In genomic region chr2:186594001-186594722, GRCh38 we compare ENCODE assay signal across 20 cellular contexts. TPM values are rescaled to one million over a fixed set of nuclear protein-coding genes. Genes with fewer than 3 reads are reported as not detected.
DNase-seq lines count a peak whose midpoint lies in the region; ATAC-seq, FAIRE-seq and TF ChIP-seq lines count a peak whose summit lies in the region.
"Had no signal": no experiment of that assay in that cellular context is flagged by ENCODE, and none has a peak within 500 bp of the region (broad histone marks: within the 10 kb centered on the region; RNA-seq: fewer than 3 reads in every experiment).

No MANE protein-coding gene starts in this region.

- no peak for TF ChIP-seq RAD21 in A549 (conservative IDR thresholded peaks at IDR 0.05 in 1 of 2, IDR thresholded peaks at IDR 0.05 in 1 of 2)

- TF ChIP-seq POLR2A in A549 (IDR thresholded peaks at IDR 0.05; ENCODE audit: low read length), result no peak

- no peak overlapping the region for H3K4me3 Mint-ChIP-seq in T-helper 17 cell
- H3K4me3 Mint-ChIP-seq: activated naive CD8-positive, alpha-beta T cell treated with anti-CD3 and anti-CD28 coated beads, Interleukin-2, amount 50 U/mL, for 24 hours; T-cell had no signal

- H3K36me3 Mint-ChIP-seq in T-helper 17 cell (ENCODE audit: low read depth), result peaks cover 5% of the 10 kb centered on the region
- H3K36me3 Mint-ChIP-seq: T-cell had no signal

- FAIRE-seq in A549 (lab: Jason Lieb, UNC), result no peak
- FAIRE-seq: bronchial epithelial cell had no signal

- no peaks in the 10 kb centered on the region for H3K27me3 ChIP-seq in hepatocyte

- H4K20me1 ChIP-seq in hepatocyte (ENCODE audit: insufficient read depth, poor library complexity, severe bottlenecking), result peaks cover 23% of the 10 kb centered on the region

- WGBS in A549 (ENCODE audit: missing lambda C conversion rate), result 59% methylated on average over 4 of the region's 4 CpGs
- 82% methylated on average over 4 of the region's 4 CpGs for WGBS in hepatocyte (ENCODE audit: low lambda C conversion rate, missing lambda C conversion rate)

- H3K27ac ChIP-seq in A549 (0 out of 6 replicates have a peak overlapping the region, but pooled peaks of 1 of the 2 experiments have one; percentile 9), hepatocyte (no peak overlapping the region)

- no peaks in the 10 kb centered on the region for H3K36me3 ChIP-seq in hepatocyte (replicated peaks; ENCODE audit: insufficient read depth, low read depth)

- no peak overlapping the region for H2AFZ ChIP-seq in hepatocyte

- peak overlapping the region; percentile 43 for H3K27ac Mint-ChIP-seq in T-helper 17 cell
- H3K27ac Mint-ChIP-seq: activated naive CD8-positive, alpha-beta T cell treated with anti-CD3 and anti-CD28 coated beads, Interleukin-2, amount 50 U/mL, for 24 hours; T-cell had no signal

- POLR2A ChIA-PET in A549 (lab: Yijun Ruan, JAX), result interaction anchor here (1.0 to 1.4 kb wide), 2 partner anchors 11 to 19 kb away, joined by 3 read pairs; no protein-coding TSS in a partner anchor

- H3K4me1 Mint-ChIP-seq in T-helper 17 cell, result peaks cover 27% of the 10 kb centered on the region

- no peak for TF ChIP-seq CTCF in A549 (IDR thresholded peaks at IDR 0.05)
- TF ChIP-seq CTCF in hepatocyte (IDR thresholded peaks at IDR 0.05; ENCODE audit: poor library complexity), result no peak

- H3K4me1 ChIP-seq in A549 (peaks cover 74% of the 10 kb centered on the region), hepatocyte (ENCODE audit: insufficient read depth) (peaks cover under 1% of the 10 kb centered on the region)

- H3K4me3 ChIP-seq in A549 (no peak overlapping the region), hepatocyte (no peak overlapping the region)

- no peak for DNase-seq in A549 (ENCODE audit: low read depth in 1 of 2, low spot score in 1 of 2)
- no peak for DNase-seq in T-helper 17 cell
- DNase-seq in hepatocyte (ENCODE audit: low spot score), result no peak
- peak; percentile 63 for DNase-seq in putamen (ENCODE audit: low spot score)
- no peak for DNase-seq in HK-2 (ENCODE audit: unreplicated experiment)
- no peak for DNase-seq in C1 segment of cervical spinal cord (lab: John Stamatoyannopoulos, UW)
- no peak for DNase-seq in NCI-H2227 (lab: John Stamatoyannopoulos, UW; ENCODE audit: unreplicated experiment)
- no peak for DNase-seq in cerebellum (ENCODE audit: low spot score)
- DNase-seq: activated CD4-positive, alpha-beta T cell treated with anti-CD3 and anti-CD28 coated beads, Interleukin-2, amount 50 U/mL, for 1 hour; activated CD8-positive, alpha-beta memory T cell treated with anti-CD3 and anti-CD28 coated beads, Interleukin-2, amount 50 U/mL, for 4 hours; activated naive CD8-positive, alpha-beta T cell treated with anti-CD3 and anti-CD28 coated beads, Interleukin-2, amount 50 U/mL, for 24 hours; DMS53; effector memory CD4-positive, alpha-beta T cell; H7; islet precursor cell; NCI-H524 treated with DMSO at 0.1 percent for 48 hours; stimulated activated CD4-positive, alpha-beta T cell treated with anti-CD3 and anti-CD28 coated beads, Interleukin-1b, Interleukin-23, amount 100 ng/mL, for 48 hours; stimulated activated naive CD4-positive, alpha-beta T cell treated with Interleukin-2 at 50 U/mL for 16 hours; T-cell had no signal

- H3K9me2 ChIP-seq in hepatocyte (replicated peaks; ENCODE audit: insufficient read depth), result no peaks in the 10 kb centered on the region

- H3K27me3 Mint-ChIP-seq in T-helper 17 cell, result no peaks in the 10 kb centered on the region
- H3K27me3 Mint-ChIP-seq: activated naive CD8-positive, alpha-beta T cell treated with anti-CD3 and anti-CD28 coated beads, Interleukin-2, amount 50 U/mL, for 24 hours; T-cell had no signal

- H3K4me2 ChIP-seq in A549 (peak overlapping the region; percentile 82), hepatocyte (peak overlapping the region; percentile 5)

- CTCF ChIA-PET in A549 (lab: Yijun Ruan, JAX), result interaction anchor here (2.3 kb wide), 1 partner anchor 90 kb away, joined by 9 read pairs; no protein-coding TSS in a partner anchor

- TF ChIP-seq EP300 in A549 (IDR thresholded peaks at IDR 0.05), result no peak

- no peaks in the 10 kb centered on the region for H3K9me3 ChIP-seq in A549
- no peaks in the 10 kb centered on the region for H3K9me3 ChIP-seq in T-helper 17 cell (ENCODE audit: control insufficient read depth, low read length, poor library complexity, severe bottlenecking)
- H3K9me3 ChIP-seq in hepatocyte (ENCODE audit: low read depth), result no peaks in the 10 kb centered on the region

- ATAC-seq in A549 (no peak), T-helper 17 cell (no peak)
- ATAC-seq: activated naive CD8-positive, alpha-beta T cell treated with anti-CD3 and anti-CD28 coated beads, Interleukin-2, amount 50 U/mL, for 24 hours; T-cell had no signal

- H3K79me2 ChIP-seq in hepatocyte, result peaks cover 86% of the 10 kb centered on the region

TF ChIP-seq in A549, 52 proteins besides CTCF, POLR2A, EP300 and RAD21:
- TF ChIP-seq MAZ (IDR thresholded peaks at IDR 0.05; ENCODE audit: borderline replicate concordance, low read depth, low read length) (no peak), NR3C1 (IDR thresholded peaks at IDR 0.05) (no peak), HOXA7 (CRISPR knock-in tag; IDR thresholded peaks at IDR 0.05) (no peak), HDAC2 (IDR thresholded peaks at IDR 0.05) (no peak), FOXS1 (CRISPR knock-in tag; IDR thresholded peaks at IDR 0.05) (no peak), CBX2 (IDR thresholded peaks at IDR 0.05; ENCODE audit: borderline replicate concordance, low read depth) (no peak), ELK1 (IDR thresholded peaks at IDR 0.05; ENCODE audit: low read depth, low read length) (no peak), BCL3 (IDR thresholded peaks at IDR 0.05) (no peak), KDM5A (IDR thresholded peaks at IDR 0.05) (no peak), TP53 (CRISPR knock-in tag; IDR thresholded peaks at IDR 0.05) (no peak), NPAS2 (CRISPR knock-in tag; IDR thresholded peaks at IDR 0.05; ENCODE audit: borderline replicate concordance) (no peak), SMC3 (IDR thresholded peaks at IDR 0.05) (no peak), ZFP36 (IDR thresholded peaks at IDR 0.05; ENCODE audit: borderline replicate concordance, partially characterized antibody) (no peak), ZNF302 (CRISPR knock-in tag; IDR thresholded peaks at IDR 0.05) (no peak), PHF8 (IDR thresholded peaks at IDR 0.05; ENCODE audit: borderline replicate concordance, low read depth) (no peak), ESRRA (IDR thresholded peaks at IDR 0.05; ENCODE audit: borderline replicate concordance, low read length) (no peak), ZSCAN20 (CRISPR knock-in tag; IDR thresholded peaks at IDR 0.05) (no peak), REST (IDR thresholded peaks at IDR 0.05) (no peak)

RNA-seq across cellular contexts. Expression of gene ITGAV, which starts 4.3 kb away (rescaled TPM):
- polyA plus RNA-seq in A549 (2011; rRNA removed) (148 and 159 TPM in 2 replicates), A549 (2017; fragmentation: RNase III; extraction: RNeasy Plus Mini Kit Qiagen cat#74134 plus additional on column Dnase treatment) (87.6 to 101 TPM (median 93.3 TPM) in 3 replicates), hepatocyte (32.4 and 32.7 TPM in 2 replicates)
- 22.5 and 22.6 TPM in 2 replicates for polyA plus RNA-seq in A549 (2012; cell fraction: cytosol; rRNA removed)
- 26.9 and 34.1 TPM in 2 replicates for polyA plus RNA-seq in A549 (2012; cell fraction: nucleus; rRNA removed)
- polyA minus RNA-seq in A549 (2011; rRNA and poly(A)+ RNA removed), result 159 and 161 TPM in 2 replicates
- total RNA-seq in T-helper 17 cell (1 to 10 TPM; 4.7 to 9.3 TPM), hepatocyte (109 and 135 TPM in 2 replicates), cerebellum (60.7 TPM)
